In the genomic region with DNA sequence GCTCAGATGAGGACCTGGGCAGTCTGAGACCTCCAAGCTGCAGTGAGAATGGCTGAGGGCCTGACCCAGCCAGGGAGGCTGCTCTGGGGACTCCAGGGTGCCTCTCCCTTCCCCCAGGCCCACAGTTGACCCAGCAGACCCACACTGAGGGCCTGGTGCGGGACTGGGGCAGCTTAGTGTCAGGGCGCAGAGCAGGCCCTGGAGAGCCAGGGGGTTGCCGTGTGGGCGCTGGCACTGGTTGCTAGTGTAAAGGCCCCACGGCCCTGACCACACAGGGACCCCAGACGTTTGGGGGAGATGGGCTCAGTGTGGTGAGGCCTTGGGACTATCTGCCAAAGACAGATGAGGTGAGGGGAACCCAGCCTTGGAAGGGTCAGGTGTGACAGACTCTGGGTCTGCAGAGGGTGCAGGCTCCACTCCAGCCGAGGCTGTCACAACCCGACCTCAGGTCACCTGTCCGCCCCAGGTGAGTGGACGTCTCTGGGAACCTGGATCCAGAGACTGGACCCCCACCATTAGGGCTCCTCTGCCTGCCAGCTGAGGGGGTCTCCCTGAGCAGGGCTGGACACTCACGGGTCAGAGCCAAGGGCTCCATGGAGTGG, we compare ENCODE assay signal across 23 cellular contexts. TPM values are rescaled to one million over a fixed set of nuclear protein-coding genes. Genes with fewer than 3 reads are reported as not detected.
DNase-seq lines count a peak whose midpoint lies in the region; ATAC-seq, FAIRE-seq and TF ChIP-seq lines count a peak whose summit lies in the region.
"Had no signal": no experiment of that assay in that cellular context is flagged by ENCODE, and none has a peak within 500 bp of the region (broad histone marks: within the 10 kb centered on the region; RNA-seq: fewer than 3 reads in every experiment).

No MANE protein-coding gene starts in this region.

- ATAC-seq in heart left ventricle (no peak), T-helper 17 cell (no peak)
- ATAC-seq in stimulated activated effector memory CD8-positive, alpha-beta T cell treated with anti-CD3 and anti-CD28 coated beads, Interleukin-12 subunit alpha, Interleukin-12 subunit beta, amount 100 ng/mL, for 72 hours: no peak
- ATAC-seq: GM12878 had no signal

- H3K4me3 ChIP-seq in heart left ventricle (no peak overlapping the region), kidney (ENCODE audit: low read length in 2 of 2) (no peak overlapping the region), esophagus muscularis mucosa (no peak overlapping the region), vagina (no peak overlapping the region)
- H3K4me3 ChIP-seq: GM12878 had no signal

- H3K4me3 Mint-ChIP-seq in T-helper 17 cell: no peak overlapping the region
- H3K4me3 Mint-ChIP-seq in stimulated activated effector memory CD8-positive, alpha-beta T cell treated with anti-CD3 and anti-CD28 coated beads, Interleukin-12 subunit alpha, Interleukin-12 subunit beta, amount 100 ng/mL, for 72 hours: no peak overlapping the region
- H3K4me3 Mint-ChIP-seq: CD4-positive, CD25-positive, alpha-beta regulatory T cell; CD8-positive, alpha-beta memory T cell; H9 had no signal

- H3K27ac ChIP-seq in heart left ventricle: no peak overlapping the region
- no peak overlapping the region for H3K27ac ChIP-seq in kidney (ENCODE audit: low read depth in 2 of 2, low read length in 2 of 2)
- no peak overlapping the region for H3K27ac ChIP-seq in esophagus muscularis mucosa (replicated peaks in 1 of 4)
- no peak overlapping the region for H3K27ac ChIP-seq in vagina
- H3K27ac ChIP-seq: BLaER1 treated with 17β-estradiol and CSF1 and Interleukin-3, amounts not matched to agents 10 nM and 100 nM had no signal

- TF ChIP-seq POLR2A in heart left ventricle (IDR thresholded peaks at IDR 0.05): no peak
- TF ChIP-seq POLR2A in esophagus muscularis mucosa (IDR thresholded peaks at IDR 0.05; ENCODE audit: low read depth): no peak
- TF ChIP-seq POLR2A in vagina (IDR thresholded peaks at IDR 0.05): no peak

- no peaks in the 10 kb centered on the region for H3K36me3 Mint-ChIP-seq in T-helper 17 cell (ENCODE audit: low read depth)
- no peaks in the 10 kb centered on the region for H3K36me3 Mint-ChIP-seq in stimulated activated effector memory CD8-positive, alpha-beta T cell treated with anti-CD3 and anti-CD28 coated beads, Interleukin-12 subunit alpha, Interleukin-12 subunit beta, amount 100 ng/mL, for 72 hours
- H3K36me3 Mint-ChIP-seq: CD4-positive, CD25-positive, alpha-beta regulatory T cell; CD8-positive, alpha-beta memory T cell had no signal

- no peaks in the 10 kb centered on the region for H3K9me3 Mint-ChIP-seq in stimulated activated effector memory CD8-positive, alpha-beta T cell treated with anti-CD3 and anti-CD28 coated beads, Interleukin-12 subunit alpha, Interleukin-12 subunit beta, amount 100 ng/mL, for 72 hours
- H3K9me3 Mint-ChIP-seq: CD8-positive, alpha-beta memory T cell had no signal

- H3K4me1 ChIP-seq in heart left ventricle (no peaks in the 10 kb centered on the region), kidney (ENCODE audit: control insufficient read depth in 1 of 2, insufficient read depth in 1 of 2, low read depth in 1 of 2, low read length in 2 of 2) (no peaks in the 10 kb centered on the region), esophagus muscularis mucosa (no peaks in the 10 kb centered on the region), vagina (no peaks in the 10 kb centered on the region)

- H3K27me3 ChIP-seq in heart left ventricle (no peaks in the 10 kb centered on the region), esophagus muscularis mucosa (no peaks in the 10 kb centered on the region), vagina (no peaks in the 10 kb centered on the region)

- H3K27ac Mint-ChIP-seq in T-helper 17 cell: peak overlapping the region; percentile 54
- peak overlapping the region; percentile 20 for H3K27ac Mint-ChIP-seq in stimulated activated effector memory CD8-positive, alpha-beta T cell treated with anti-CD3 and anti-CD28 coated beads, Interleukin-12 subunit alpha, Interleukin-12 subunit beta, amount 100 ng/mL, for 72 hours
- H3K27ac Mint-ChIP-seq: CD8-positive, alpha-beta memory T cell; H9 had no signal

- FAIRE-seq in kidney (lab: Jason Lieb, UNC): no peak
- FAIRE-seq: GM12878, H1 had no signal

- 80 to 93% (median 91%) methylated on average over 4 to 11 of the region's 11 CpGs for WGBS in heart left ventricle, 4 donors
- WGBS in esophagus muscularis mucosa: 87% methylated on average over 11 of the region's 11 CpGs

- TF ChIP-seq CTCF in heart left ventricle (IDR thresholded peaks at IDR 0.05): no peak
- no peak for TF ChIP-seq CTCF in kidney (IDR thresholded peaks at IDR 0.05; ENCODE audit: borderline replicate concordance, extremely low read depth, insufficient read depth)
- TF ChIP-seq CTCF in esophagus muscularis mucosa (IDR thresholded peaks at IDR 0.05): no peak
- no peak for TF ChIP-seq CTCF in vagina (IDR thresholded peaks at IDR 0.05)

- H3K36me3 ChIP-seq in heart left ventricle (no peaks in the 10 kb centered on the region), kidney (ENCODE audit: control insufficient read depth in 1 of 2, insufficient read depth in 2 of 2, low read length in 2 of 2) (no peaks in the 10 kb centered on the region), esophagus muscularis mucosa (peaks cover 0 to 10% (median 1%) of the 10 kb centered on the region in 4 donors), vagina (no peaks in the 10 kb centered on the region)

- H3K9ac ChIP-seq in kidney (ENCODE audit: low read length in 2 of 2): no peak overlapping the region
- H3K9ac ChIP-seq: BLaER1 treated with 17β-estradiol and CSF1 and Interleukin-3, amounts not matched to agents 10 nM and 100 nM had no signal

- H3K9me3 ChIP-seq in heart left ventricle (peaks cover 0 to 3% (median 0%) of the 10 kb centered on the region in 12 donors), T-helper 17 cell (ENCODE audit: control insufficient read depth, low read length, poor library complexity, severe bottlenecking) (no peaks in the 10 kb centered on the region), kidney (ENCODE audit: control insufficient read depth in 1 of 2, low read length in 2 of 2) (no peaks in the 10 kb centered on the region), esophagus muscularis mucosa (no peaks in the 10 kb centered on the region), vagina (no peaks in the 10 kb centered on the region)

- intact Hi-C loops in heart left ventricle (cut with DNase I) (no loop called here), cardiac septum (cut with DNase I) (no loop called here), kidney (cut with DNase I) (no loop called here), esophagus muscularis mucosa (cut with DNase I) (no loop called here), vagina (cut with DNase I) (no loop called here)

- DNase-seq in heart left ventricle: peak in 3 of 5 donors; percentile 11 to 45 (median 17)
- DNase-seq in cardiac septum (ENCODE audit: low spot score): no peak
- DNase-seq in T-helper 17 cell: no peak
- peak; percentile 60 for DNase-seq in kidney
- DNase-seq in stimulated activated effector memory CD8-positive, alpha-beta T cell treated with anti-CD3 and anti-CD28 coated beads, Interleukin-12 subunit alpha, Interleukin-12 subunit beta, amount 100 ng/mL, for 72 hours (ENCODE audit: low spot score in 2 of 2): no peak
- DNase-seq in esophagus muscularis mucosa (ENCODE audit: extremely low spot score): no peak
- DNase-seq in stimulated activated CD4-positive, alpha-beta T cell treated with anti-CD3 and anti-CD28 coated beads, Interleukin-1b, Interleukin-23, amount 100 ng/mL, for 48 hours: no peak
- DNase-seq in vagina (ENCODE audit: extremely low spot score in 2 of 2): no peak
- DNase-seq: 8988T; CD4-positive, CD25-positive, alpha-beta regulatory T cell; CD8-positive, alpha-beta memory T cell; COR-L47; DMS 273 treated with DMSO at 0.1 percent for 48 hours; DMS53; DND-41; EL; H9 had no signal

- H3K27me3 Mint-ChIP-seq in T-helper 17 cell: no peaks in the 10 kb centered on the region
- H3K27me3 Mint-ChIP-seq: CD4-positive, CD25-positive, alpha-beta regulatory T cell; CD8-positive, alpha-beta memory T cell had no signal

- no peak for TF ChIP-seq EP300 in esophagus muscularis mucosa (IDR thresholded peaks at IDR 0.05)

- H3K4me1 Mint-ChIP-seq in T-helper 17 cell: peaks cover 4% of the 10 kb centered on the region
- no peaks in the 10 kb centered on the region for H3K4me1 Mint-ChIP-seq in stimulated activated effector memory CD8-positive, alpha-beta T cell treated with anti-CD3 and anti-CD28 coated beads, Interleukin-12 subunit alpha, Interleukin-12 subunit beta, amount 100 ng/mL, for 72 hours
- H3K4me1 Mint-ChIP-seq: CD8-positive, alpha-beta memory T cell; H9 had no signal

RNA-seq across cellular contexts. Expression of a gene that starts 50.8 kb away (rescaled TPM):
- total RNA-seq in heart left ventricle (not detected), cardiac septum (not detected), T-helper 17 cell (not detected), kidney (not detected), esophagus muscularis mucosa (not detected), vagina (not detected)
- polyA plus RNA-seq in heart left ventricle (not detected), kidney (ENCODE audit: insufficient read depth, low read depth, low replicate concordance) (not detected)
- total RNA-seq: A673; CD4-positive, CD25-positive, alpha-beta regulatory T cell; CD8-positive, alpha-beta memory T cell; GM12878; H1; H9; HT-29 had no signal
- polyA plus RNA-seq: AG04450; CD4-positive, CD25-positive, alpha-beta regulatory T cell; CD8-positive, alpha-beta memory T cell; GM12878; H1 had no signal

Comparison
In these comparisons a context has a peak if more than half of its experiments do, and no peak if none do; other contexts are left out.
1. DNase-seq: peak in heart left ventricle (3 of 5) and kidney (single experiment); none in cardiac septum (single experiment), T-helper 17 cell (0 of 3), stimulated activated effector memory CD8-positive, alpha-beta T cell treated with anti-CD3 and anti-CD28 coated beads, Interleukin-12 subunit alpha, Interleukin-12 subunit beta, amount 100 ng/mL, for 72 hours (0 of 2), esophagus muscularis mucosa (single experiment), stimulated activated CD4-positive, alpha-beta T cell treated with anti-CD3 and anti-CD28 coated beads, Interleukin-1b, Interleukin-23, amount 100 ng/mL, for 48 hours (single experiment) and vagina (0 of 2).